25 cellular contexts compared by ENCODE assay signal in the genomic region with DNA sequence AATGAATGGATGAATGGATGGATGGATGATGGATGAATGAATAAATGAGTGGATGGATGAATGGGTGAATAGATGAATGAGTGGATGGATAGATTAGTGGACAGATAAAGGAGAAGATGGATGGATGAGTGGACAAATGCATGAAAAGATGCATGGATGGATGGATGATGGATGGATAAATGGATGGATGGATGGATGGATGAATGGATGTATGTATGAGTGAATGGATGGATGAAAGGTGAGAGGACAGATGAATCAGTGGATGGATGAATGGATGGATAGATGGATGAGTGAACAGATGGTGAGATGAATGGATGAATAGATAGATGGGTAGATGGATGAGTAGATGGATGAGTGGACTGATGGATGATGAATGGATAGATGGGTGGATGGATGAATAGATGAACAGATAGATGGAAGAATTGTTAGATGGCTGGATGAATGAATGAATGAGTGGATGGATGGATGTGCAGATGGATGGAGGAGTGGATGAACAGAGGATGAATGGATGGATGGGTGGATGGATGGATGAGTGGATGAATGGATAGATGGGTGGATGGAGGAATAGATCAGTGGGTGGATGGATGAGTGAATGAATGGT. TPM values are rescaled to one million over a fixed set of nuclear protein-coding genes. Genes with fewer than 3 reads are reported as not detected.
"Had no signal": no experiment of that assay in that cellular context is flagged by ENCODE, and none has a peak within 500 bp of the region (broad histone marks: within the 10 kb centered on the region; RNA-seq: fewer than 3 reads in every experiment).

No MANE protein-coding gene starts in this region.

- H3K36me3 ChIP-seq: esophagus muscularis mucosa, gastroesophageal sphincter, heart left ventricle, left lung, lower lobe of right lung had no signal

- H3K4me3 ChIP-seq: coronary artery, dorsolateral prefrontal cortex, esophagus muscularis mucosa, gastroesophageal sphincter, heart left ventricle, hepatocyte, left lung, lower lobe of right lung, mucosa of descending colon had no signal

- H3K36me3 Mint-ChIP-seq: mesothelial cell of epicardium, naive B cell had no signal

- H3K27ac Mint-ChIP-seq: mesothelial cell of epicardium, naive B cell had no signal

- FAIRE-seq: colon, endothelial cell of umbilical vein, frontal cortex, islet of Langerhans, keratinocyte had no signal

- H3K27ac ChIP-seq: coronary artery, dorsolateral prefrontal cortex, esophagus muscularis mucosa, foreskin keratinocyte, gastroesophageal sphincter, heart left ventricle, hepatocyte, left lung, lower lobe of right lung had no signal

- DNase-seq: dermis blood vessel endothelial cell; dorsolateral prefrontal cortex; effector CD4-positive, alpha-beta T cell; effector memory CD4-positive, alpha-beta T cell; foreskin keratinocyte; heart left ventricle; hypothalamus; left cardiac atrium; left ventricle myocardium superior; lower lobe of right lung; mesenchymal stem cell; mucosa of descending colon; naive B cell had no signal

- H3K4me3 Mint-ChIP-seq: mesothelial cell of epicardium, naive B cell had no signal

- H3K79me2 ChIP-seq: hepatocyte had no signal

- H3K27me3 ChIP-seq: dorsolateral prefrontal cortex, esophagus muscularis mucosa, gastroesophageal sphincter, heart left ventricle, hepatocyte, left lung had no signal

- H2AFZ ChIP-seq: hepatocyte had no signal

- H3K4me1 ChIP-seq: foreskin keratinocyte had no signal

- H3K9me3 Mint-ChIP-seq: mesothelial cell of epicardium had no signal

- H3K9me3 ChIP-seq: esophagus muscularis mucosa, gastroesophageal sphincter, heart left ventricle, left lung, lower lobe of right lung, mucosa of descending colon had no signal

- H3K4me2 ChIP-seq: hepatocyte had no signal

- H3K4me1 Mint-ChIP-seq: mesothelial cell of epicardium had no signal

RNA-seq across cellular contexts. Expression of gene KCNJ12, which starts 13.7 kb away (rescaled TPM):
- total RNA-seq: lung microvascular endothelial cell had no signal
